In genomic region chr10:15166325-15166724, GRCh38 we compare ENCODE assay signal across 13 cellular contexts. TPM values are rescaled to one million over a fixed set of nuclear protein-coding genes. Genes with fewer than 3 reads are reported as not detected.
DNase-seq lines count a peak whose midpoint lies in the region; ATAC-seq and TF ChIP-seq lines count a peak whose summit lies in the region.
"Had no signal": no experiment of that assay in that cellular context is flagged by ENCODE, and none has a peak within 500 bp of the region (broad histone marks: within the 10 kb centered on the region; RNA-seq: fewer than 3 reads in every experiment).

No MANE protein-coding gene starts in this region.

- peak overlapping the region; percentile 12 for H3K27ac Mint-ChIP-seq in activated naive CD4-positive, alpha-beta T cell treated with anti-CD3 and anti-CD28 coated beads, Interleukin-2, amount 10 ng/mL, durations not matched to agents 7 days and 5 days
- no peak overlapping the region for H3K27ac Mint-ChIP-seq in WTC11
- no peak overlapping the region for H3K27ac Mint-ChIP-seq in stimulated activated effector memory CD8-positive, alpha-beta T cell treated with anti-CD3 and anti-CD28 coated beads, Interleukin-12 subunit alpha, Interleukin-12 subunit beta, amount 100 ng/mL, for 72 hours

- H3K9me3 Mint-ChIP-seq in activated naive CD4-positive, alpha-beta T cell treated with anti-CD3 and anti-CD28 coated beads, Interleukin-2, amount 10 ng/mL, durations not matched to agents 7 days and 5 days: no peaks in the 10 kb centered on the region
- H3K9me3 Mint-ChIP-seq in WTC11: no peaks in the 10 kb centered on the region
- H3K9me3 Mint-ChIP-seq in stimulated activated effector memory CD8-positive, alpha-beta T cell treated with anti-CD3 and anti-CD28 coated beads, Interleukin-12 subunit alpha, Interleukin-12 subunit beta, amount 100 ng/mL, for 72 hours: no peaks in the 10 kb centered on the region

- no peak for ATAC-seq in WTC11
- ATAC-seq in stimulated activated effector memory CD8-positive, alpha-beta T cell treated with anti-CD3 and anti-CD28 coated beads, Interleukin-12 subunit alpha, Interleukin-12 subunit beta, amount 100 ng/mL, for 72 hours: no peak
- no peak for ATAC-seq in GM18511 (IDR thresholded peaks at IDR 0.05; ENCODE audit: unreplicated experiment)
- ATAC-seq in HG02840 (IDR thresholded peaks at IDR 0.05; ENCODE audit: low FRiP score, unreplicated experiment): no peak

- CTCF ChIA-PET in activated naive CD4-positive, alpha-beta T cell treated with anti-CD3 and anti-CD28 coated beads, Interleukin-2, amount 10 ng/mL, durations not matched to agents 7 days and 5 days (lab: Charles Lee): interaction anchor here (0.7 to 2.1 kb wide), 7 partner anchors 23 to 1817 kb away, joined by 3 to 11 read pairs (median 4); no protein-coding TSS in a partner anchor
- CTCF ChIA-PET in WTC11 (lab: Charles Lee): interaction anchor here (0.8 to 1.2 kb wide), 2 partner anchors 205 to 212 kb away, joined by 3 read pairs; partner anchors contain the start of gene FAM171A1

- H3K36me3 Mint-ChIP-seq in activated naive CD4-positive, alpha-beta T cell treated with anti-CD3 and anti-CD28 coated beads, Interleukin-2, amount 10 ng/mL, durations not matched to agents 7 days and 5 days: peaks cover 22% of the 10 kb centered on the region
- H3K36me3 Mint-ChIP-seq in WTC11: no peaks in the 10 kb centered on the region
- peaks cover 5% of the 10 kb centered on the region for H3K36me3 Mint-ChIP-seq in stimulated activated effector memory CD8-positive, alpha-beta T cell treated with anti-CD3 and anti-CD28 coated beads, Interleukin-12 subunit alpha, Interleukin-12 subunit beta, amount 100 ng/mL, for 72 hours

- peaks cover 61% of the 10 kb centered on the region for H3K4me1 Mint-ChIP-seq in activated naive CD4-positive, alpha-beta T cell treated with anti-CD3 and anti-CD28 coated beads, Interleukin-2, amount 10 ng/mL, durations not matched to agents 7 days and 5 days
- H3K4me1 Mint-ChIP-seq in WTC11: peaks cover 38% of the 10 kb centered on the region
- peaks cover 28% of the 10 kb centered on the region for H3K4me1 Mint-ChIP-seq in stimulated activated effector memory CD8-positive, alpha-beta T cell treated with anti-CD3 and anti-CD28 coated beads, Interleukin-12 subunit alpha, Interleukin-12 subunit beta, amount 100 ng/mL, for 72 hours

- TF ChIP-seq CTCF in WTC11 (IDR thresholded peaks at IDR 0.05) (no peak), fibroblast of pulmonary artery (IDR thresholded peaks at IDR 0.05; ENCODE audit: low read length, missing control alignments) (no peak), coronary artery (IDR thresholded peaks at IDR 0.05) (no peak)

- H3K4me3 ChIP-seq in fibroblast of pulmonary artery (replicated peaks; ENCODE audit: low read depth, low read length) (peak overlapping the region; percentile 74), coronary artery (no peak overlapping the region)

- peak overlapping the region; percentile 93 for H3K4me3 Mint-ChIP-seq in activated naive CD4-positive, alpha-beta T cell treated with anti-CD3 and anti-CD28 coated beads, Interleukin-2, amount 10 ng/mL, durations not matched to agents 7 days and 5 days
- peak overlapping the region; percentile 78 for H3K4me3 Mint-ChIP-seq in WTC11
- H3K4me3 Mint-ChIP-seq in stimulated activated effector memory CD8-positive, alpha-beta T cell treated with anti-CD3 and anti-CD28 coated beads, Interleukin-12 subunit alpha, Interleukin-12 subunit beta, amount 100 ng/mL, for 72 hours: peak overlapping the region; percentile 89

- POLR2A ChIA-PET in WTC11 (lab: Charles Lee): no interaction called here

- no peak for DNase-seq in activated naive CD4-positive, alpha-beta T cell treated with anti-CD3 and anti-CD28 coated beads, Interleukin-2, amount 10 ng/mL, durations not matched to agents 7 days and 5 days
- no peak for DNase-seq in activated naive CD4-positive, alpha-beta T cell treated with Interleukin-2 at 50 U/mL for 16 hours
- no peak for DNase-seq in WTC11 (ENCODE audit: low spot score)
- no peak for DNase-seq in fibroblast of pulmonary artery (ENCODE audit: low read depth)
- no peak for DNase-seq in stimulated activated effector memory CD8-positive, alpha-beta T cell treated with anti-CD3 and anti-CD28 coated beads, Interleukin-12 subunit alpha, Interleukin-12 subunit beta, amount 100 ng/mL, for 72 hours (ENCODE audit: low spot score in 2 of 2)
- no peak for DNase-seq in coronary artery (ENCODE audit: low spot score)
- DNase-seq: activated CD4-positive, alpha-beta T cell treated with anti-CD3 and anti-CD28 coated beads for 4 hours; BE2C; NCI-H187; Peyer's patch; stimulated activated naive CD4-positive, alpha-beta T cell had no signal

- H3K27ac ChIP-seq in coronary artery: no peak overlapping the region
- H3K27ac ChIP-seq: Peyer's patch had no signal

- no peaks in the 10 kb centered on the region for H3K27me3 Mint-ChIP-seq in activated naive CD4-positive, alpha-beta T cell treated with anti-CD3 and anti-CD28 coated beads, Interleukin-2, amount 10 ng/mL, durations not matched to agents 7 days and 5 days
- peaks cover 9% of the 10 kb centered on the region for H3K27me3 Mint-ChIP-seq in WTC11 (ENCODE audit: low read depth)

TF ChIP-seq in WTC11, 78 proteins besides CTCF, POLR2A, EP300 and RAD21:
- TF ChIP-seq, protein P1, sequence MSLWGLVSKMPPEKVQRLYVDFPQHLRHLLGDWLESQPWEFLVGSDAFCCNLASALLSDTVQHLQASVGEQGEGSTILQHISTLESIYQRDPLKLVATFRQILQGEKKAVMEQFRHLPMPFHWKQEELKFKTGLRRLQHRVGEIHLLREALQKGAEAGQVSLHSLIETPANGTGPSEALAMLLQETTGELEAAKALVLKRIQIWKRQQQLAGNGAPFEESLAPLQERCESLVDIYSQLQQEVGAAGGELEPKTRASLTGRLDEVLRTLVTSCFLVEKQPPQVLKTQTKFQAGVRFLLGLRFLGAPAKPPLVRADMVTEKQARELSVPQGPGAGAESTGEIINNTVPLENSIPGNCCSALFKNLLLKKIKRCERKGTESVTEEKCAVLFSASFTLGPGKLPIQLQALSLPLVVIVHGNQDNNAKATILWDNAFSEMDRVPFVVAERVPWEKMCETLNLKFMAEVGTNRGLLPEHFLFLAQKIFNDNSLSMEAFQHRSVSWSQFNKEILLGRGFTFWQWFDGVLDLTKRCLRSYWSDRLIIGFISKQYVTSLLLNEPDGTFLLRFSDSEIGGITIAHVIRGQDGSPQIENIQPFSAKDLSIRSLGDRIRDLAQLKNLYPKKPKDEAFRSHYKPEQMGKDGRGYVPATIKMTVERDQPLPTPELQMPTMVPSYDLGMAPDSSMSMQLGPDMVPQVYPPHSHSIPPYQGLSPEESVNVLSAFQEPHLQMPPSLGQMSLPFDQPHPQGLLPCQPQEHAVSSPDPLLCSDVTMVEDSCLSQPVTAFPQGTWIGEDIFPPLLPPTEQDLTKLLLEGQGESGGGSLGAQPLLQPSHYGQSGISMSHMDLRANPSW (CRISPR knock-in tag; conservative IDR thresholded peaks at IDR 0.05; ENCODE audit: low read depth): no peak
- TF ChIP-seq JAZF1 (CRISPR knock-in tag; IDR thresholded peaks at IDR 0.05) (no peak), FOXJ3 (CRISPR knock-in tag; IDR thresholded peaks at IDR 0.05; ENCODE audit: borderline replicate concordance) (no peak), HMGXB4 (CRISPR knock-in tag; IDR thresholded peaks at IDR 0.05) (no peak), NFE2L1 (CRISPR knock-in tag; IDR thresholded peaks at IDR 0.05) (no peak), CREB1 (CRISPR knock-in tag; IDR thresholded peaks at IDR 0.05) (no peak)

RNA-seq across cellular contexts. Expression of gene NMT2, which starts 2.2 kb away (rescaled TPM):
- 9.6 to 11.8 TPM (median 11.7 TPM) in 3 replicates for total RNA-seq in WTC11 (2021)
